1 cellular context compared by ENCODE assay signal in the genomic region with DNA sequence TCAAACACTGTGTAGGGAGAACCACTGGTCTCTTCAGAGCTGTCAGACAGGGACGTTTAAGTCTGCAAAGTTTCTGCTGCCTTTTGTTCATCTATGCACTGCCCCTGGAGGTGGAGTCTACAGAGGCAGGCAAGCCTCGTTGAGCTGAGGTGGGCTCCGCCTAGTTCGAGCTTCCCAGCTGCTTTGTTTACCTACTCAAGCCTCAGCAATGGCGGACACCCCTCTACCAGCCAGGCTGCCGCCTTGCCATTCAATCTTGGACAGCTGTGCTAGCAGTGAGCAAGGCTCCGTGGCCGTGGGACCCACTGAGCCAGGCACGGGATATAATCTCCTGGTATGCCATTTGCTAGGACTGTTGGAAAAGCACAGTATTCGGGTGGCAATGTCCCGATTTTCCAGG.
TF ChIP-seq lines count a peak whose summit lies in the region.

No MANE protein-coding gene starts in this region.

TF ChIP-seq in A549, 52 proteins besides CTCF, POLR2A, EP300 and RAD21 (continued from another document):
- TF ChIP-seq FOSL2 (IDR thresholded peaks at IDR 0.05) (no peak), FOSL2 (CRISPR knock-in tag; IDR thresholded peaks at IDR 0.05) (no peak), PHF8 (IDR thresholded peaks at IDR 0.05; ENCODE audit: borderline replicate concordance, low read depth) (no peak)
